15 cellular contexts compared by ENCODE assay signal in genomic region chr5:51388488-51389325, GRCh38. TPM values are rescaled to one million over a fixed set of nuclear protein-coding genes. Genes with fewer than 3 reads are reported as not detected.
DNase-seq lines count a peak whose midpoint lies in the region; ATAC-seq and TF ChIP-seq lines count a peak whose summit lies in the region.
"Had no signal": no experiment of that assay in that cellular context is flagged by ENCODE, and none has a peak within 500 bp of the region (broad histone marks: within the 10 kb centered on the region; RNA-seq: fewer than 3 reads in every experiment).

No MANE protein-coding gene starts in this region.

- intact Hi-C loops in left cardiac atrium (cut with DNase I), result no loop called here

- peaks cover 2% of the 10 kb centered on the region for H3K36me3 Mint-ChIP-seq in chondrocyte (ENCODE audit: low read depth)
- H3K36me3 Mint-ChIP-seq in nephron progenitor cell (ENCODE audit: low read depth), result no peaks in the 10 kb centered on the region

- H3K4me3 Mint-ChIP-seq in chondrocyte (ENCODE audit: unreplicated experiment), result peak overlapping the region; percentile 45
- H3K4me3 Mint-ChIP-seq in nephron progenitor cell, result peak overlapping the region; percentile 65
- H3K4me3 Mint-ChIP-seq: central memory CD8-positive, alpha-beta T cell had no signal

- peaks cover 11% of the 10 kb centered on the region for H3K4me1 Mint-ChIP-seq in chondrocyte (ENCODE audit: low read depth)
- peaks cover 22% of the 10 kb centered on the region for H3K4me1 Mint-ChIP-seq in nephron progenitor cell
- H3K4me1 Mint-ChIP-seq: central memory CD8-positive, alpha-beta T cell had no signal

- H3K9me3 ChIP-seq in cardiac muscle cell (ENCODE audit: low read depth), result no peaks in the 10 kb centered on the region

- H3K36me3 ChIP-seq in cardiac muscle cell, result no peaks in the 10 kb centered on the region

- no peak for TF ChIP-seq CTCF in cardiac muscle cell (IDR thresholded peaks at IDR 0.05; ENCODE audit: low read depth, low read length)
- no peak for TF ChIP-seq CTCF in chondrocyte (IDR thresholded peaks at IDR 0.05)
- no peak for TF ChIP-seq CTCF in nephron progenitor cell (IDR thresholded peaks at IDR 0.05)

- DNase-seq in cardiac muscle cell (ENCODE audit: low read depth in 1 of 2, low spot score in 1 of 2) (peak in 1 of 2 donors; percentile 45), left cardiac atrium (no peak), chondrocyte (ENCODE audit: low spot score) (no peak), nephron progenitor cell (no peak), NCI-H1694 (lab: John Stamatoyannopoulos, UW) (no peak), T1000 (lab: John Stamatoyannopoulos, UW) (no peak), cerebellar nuclear complex (lab: John Stamatoyannopoulos, UW) (no peak)
- DNase-seq: stimulated activated CD4-positive, alpha-beta T cell treated with anti-CD3 and anti-CD28 coated beads, Interleukin-15, amount 100 ng/mL, for 24 hours; substantia nigra; T-helper 1 cell had no signal

- H3K4me3 ChIP-seq in cardiac muscle cell, result peak overlapping the region; percentile 36

- H3K4me1 ChIP-seq in cardiac muscle cell (ENCODE audit: low read depth), result peaks cover 55% of the 10 kb centered on the region

- H3K27me3 Mint-ChIP-seq in chondrocyte (ENCODE audit: low read depth) (peaks cover 88% of the 10 kb centered on the region), nephron progenitor cell (ENCODE audit: low read depth, poor library complexity) (peaks cover 100% of the 10 kb centered on the region)

- no peaks in the 10 kb centered on the region for H3K9me3 Mint-ChIP-seq in chondrocyte (ENCODE audit: low read depth)
- H3K9me3 Mint-ChIP-seq in nephron progenitor cell, result no peaks in the 10 kb centered on the region

- H3K27ac Mint-ChIP-seq in chondrocyte (ENCODE audit: unreplicated experiment) (no peak overlapping the region), nephron progenitor cell (no peak overlapping the region)

- H3K27me3 ChIP-seq in cardiac muscle cell, result peaks cover 36% of the 10 kb centered on the region

- no peak for ATAC-seq in left cardiac atrium
- no peak for ATAC-seq in HG03039 (IDR thresholded peaks at IDR 0.05; ENCODE audit: unreplicated experiment)
- ATAC-seq: activated CD4-positive, CD25-positive, alpha-beta regulatory T cell treated with anti-CD3 and anti-CD28 coated beads, Interleukin-2, amount 50 U/mL, for 24 hours had no signal

- no peak overlapping the region for H3K27ac ChIP-seq in cardiac muscle cell

RNA-seq across cellular contexts. Expression of gene ISL1, which starts 5.5 kb away (rescaled TPM):
- total RNA-seq in cardiac muscle cell (10.4 and 17.2 TPM in 2 replicates), left cardiac atrium (not detected), chondrocyte (not detected in 3 replicates)
- polyA plus RNA-seq in cardiac muscle cell, result 8.5 and 11.2 TPM in 2 replicates
- total RNA-seq: mucosa of gallbladder, posterior vena cava had no signal

Comparison
In these comparisons a context has a peak if more than half of its experiments do, and no peak if none do; other contexts are left out.
1. RNA of gene ISL1, which starts 5.5 kb away (total RNA-seq): 10.4 to 17.2 TPM in cardiac muscle cell; not detected in left cardiac atrium and not detected in chondrocyte; every median in the first group is over 10 times any median in the second.